In genomic region chr7:67671006-67671405, GRCh38 we compare ENCODE assay signal across 19 cellular contexts.
DNase-seq lines count a peak whose midpoint lies in the region; TF ChIP-seq lines count a peak whose summit lies in the region.
"Had no signal": no experiment of that assay in that cellular context is flagged by ENCODE, and none has a peak within 500 bp of the region (broad histone marks: within the 10 kb centered on the region; RNA-seq: fewer than 3 reads in every experiment).

No MANE protein-coding gene starts in this region.

- H3K4me1 ChIP-seq in A673 (ENCODE audit: insufficient read depth, low read length, poor library complexity, severe bottlenecking) = no peaks in the 10 kb centered on the region
- H3K4me1 ChIP-seq: A549 had no signal

- DNase-seq in A673 (ENCODE audit: low spot score) = peak; percentile 79
- peak; percentile 82 for DNase-seq in H4 (ENCODE audit: low spot score)
- peak; percentile 29 for DNase-seq in RPMI7951 (ENCODE audit: low read depth)
- peak; percentile 63 for DNase-seq in left kidney (ENCODE audit: low read depth, low spot score)
- DNase-seq in NOMO-1 (lab: John Stamatoyannopoulos, UW; ENCODE audit: unreplicated experiment in 2 of 2) = no peak
- DNase-seq in NCI-H526 treated with DMSO at 0.1 percent for 48 hours (lab: John Stamatoyannopoulos, UW) = no peak
- no peak for DNase-seq in NCI-H1417 (lab: John Stamatoyannopoulos, UW)
- DNase-seq: Calu3; CD8-positive, alpha-beta T cell; DMS53; DND-41; EL; GM23248; HCEC 1CT; HFFc6; IMR-90 had no signal

- no TSS peak for BruUV-seq in A673 (replicated peaks; lab: Mats Ljungman, UMichigan)

- H3K9me3 ChIP-seq in A673 (ENCODE audit: low read depth, low read length, poor library complexity, severe bottlenecking) = peaks cover 23% of the 10 kb centered on the region

- H3K27ac ChIP-seq in A673 (ENCODE audit: low read depth, low read length, poor library complexity, severe bottlenecking) = no peak overlapping the region
- H3K27ac ChIP-seq: A549; BLaER1 treated with 17β-estradiol and CSF1 and Interleukin-3, amounts not matched to agents 10 nM and 100 nM; GM23248 had no signal

- POLR2A ChIA-PET in A673 (lab: Charles Lee; ENCODE audit: low non-redundant PET) = no interaction called here

- intact Hi-C loops in A673 (cut with micrococcal nuclease; ENCODE audit: unreplicated experiment) = no loop called here

- no peaks in the 10 kb centered on the region for H3K36me3 ChIP-seq in A673 (ENCODE audit: insufficient read depth, low read length, poor library complexity, severe bottlenecking)

- no peak for TF ChIP-seq CTCF in A673 (conservative IDR thresholded peaks at IDR 0.05; ENCODE audit: low read depth, low read length)

- H3K27me3 ChIP-seq in A673 (replicated peaks; ENCODE audit: insufficient read depth, low read depth, low read length, poor library complexity) = no peaks in the 10 kb centered on the region
- H3K27me3 ChIP-seq: BLaER1 treated with 17β-estradiol and CSF1 and Interleukin-3, amounts not matched to agents 10 nM and 100 nM had no signal

- H3K4me3 ChIP-seq in A673 (ENCODE audit: low read depth, low read length, poor library complexity, severe bottlenecking) = no peak overlapping the region
- H3K4me3 ChIP-seq: A549; BLaER1 treated with 17β-estradiol and CSF1 and Interleukin-3, amounts not matched to agents 10 nM and 100 nM; GM23248; K562 had no signal

- CTCF ChIA-PET in A673 (lab: Charles Lee) = interaction anchor here (0.7 kb wide), 1 partner anchor 587 kb away, joined by 3 read pairs; no protein-coding TSS in a partner anchor

Comparison
In these comparisons a context has a peak if more than half of its experiments do, and no peak if none do; other contexts are left out.
1. DNase-seq: peak in A673 (single experiment), H4 (single experiment), RPMI7951 (single experiment) and left kidney (single experiment); none in NOMO-1 (0 of 2), NCI-H526 treated with DMSO at 0.1 percent for 48 hours (single experiment) and NCI-H1417 (0 of 3).